19 cellular contexts compared by ENCODE assay signal in genomic region chr1:118841521-118841920, GRCh38.
DNase-seq lines count a peak whose midpoint lies in the region; ATAC-seq and TF ChIP-seq lines count a peak whose summit lies in the region.
"Had no signal": no experiment of that assay in that cellular context is flagged by ENCODE, and none has a peak within 500 bp of the region (broad histone marks: within the 10 kb centered on the region; RNA-seq: fewer than 3 reads in every experiment).

No MANE protein-coding gene starts in this region.

- H3K4me3 ChIP-seq in Karpas-422 (ENCODE audit: low read length): no peak overlapping the region
- H3K4me3 ChIP-seq in mucosa of descending colon: no peak overlapping the region
- H3K4me3 ChIP-seq: K562, SK-N-MC had no signal

- intact Hi-C loops in mucosa of descending colon (cut with DNase I, micrococcal nuclease): no loop called here

- H2AFZ ChIP-seq in Karpas-422 (ENCODE audit: low read length): no peak overlapping the region

- no peaks in the 10 kb centered on the region; the same call in 1 of the 2 replicates for H3K9me2 ChIP-seq in Karpas-422 (replicated peaks; ENCODE audit: insufficient read depth, low read length)

- peak; percentile 5 for DNase-seq in CD1c-positive myeloid dendritic cell (ENCODE audit: extremely low spot score)
- peak; percentile 41 for DNase-seq in Karpas-422
- peak; percentile 69 for DNase-seq in NOMO-1 treated with DMSO at 0.1 percent for 48 hours (lab: John Stamatoyannopoulos, UW; ENCODE audit: unreplicated experiment)
- DNase-seq in mucosa of descending colon: peak in 1 of 3 donors; percentile 2
- no peak for DNase-seq in COR-L47 (lab: John Stamatoyannopoulos, UW)
- DNase-seq in activated CD4-positive, CD25-positive, alpha-beta regulatory T cell treated with anti-CD3 and anti-CD28 coated beads, Interleukin-2, amount 50 U/mL, for 72 hours: no peak
- DNase-seq in retina: no peak
- DNase-seq: BE2C; CD8-positive, alpha-beta memory T cell; HFFc6; NCI-H1417; NCI-H510A; NK-92 treated with Interleukin-12 subunit alpha and Interleukin-12 subunit beta, amount 100 ng/mL, for 24 hours; T-helper 17 cell had no signal

- ATAC-seq in mucosa of descending colon: peak; percentile 14
- ATAC-seq: K562, Panc1, Right ventricle myocardium inferior, T-helper 17 cell had no signal

- H4K20me1 ChIP-seq in Karpas-422 (ENCODE audit: insufficient read depth, low read depth, low read length): no peaks in the 10 kb centered on the region

- H3K27me3 ChIP-seq in Karpas-422 (ENCODE audit: low read length): no peaks in the 10 kb centered on the region
- H3K27me3 ChIP-seq: BE2C had no signal

- no peaks in the 10 kb centered on the region for H3K4me1 ChIP-seq in Karpas-422 (ENCODE audit: low read length)
- H3K4me1 ChIP-seq in mucosa of descending colon (ENCODE audit: low read depth): no peaks in the 10 kb centered on the region
- H3K4me1 ChIP-seq: BE2C had no signal

- H3K9me3 ChIP-seq in Karpas-422 (ENCODE audit: low read length) (no peaks in the 10 kb centered on the region), mucosa of descending colon (no peaks in the 10 kb centered on the region)
- H3K9me3 ChIP-seq: BE2C had no signal

- H3K9ac ChIP-seq in Karpas-422 (ENCODE audit: low read length): no peak overlapping the region

- no peak overlapping the region for H3K27ac ChIP-seq in Karpas-422 (ENCODE audit: low read length)
- H3K27ac ChIP-seq: HL-60, SK-N-MC had no signal

- no peak overlapping the region for H3K4me2 ChIP-seq in Karpas-422 (ENCODE audit: low read depth, low read length, poor library complexity, severe bottlenecking)

- TF ChIP-seq CTCF in mucosa of descending colon (IDR thresholded peaks at IDR 0.05): no peak

- H3K79me2 ChIP-seq in Karpas-422 (ENCODE audit: low read length): no peaks in the 10 kb centered on the region

- H3K36me3 ChIP-seq in Karpas-422 (ENCODE audit: insufficient read depth, low read length) (no peaks in the 10 kb centered on the region), mucosa of descending colon (ENCODE audit: low read depth) (no peaks in the 10 kb centered on the region)
- H3K36me3 ChIP-seq: BE2C had no signal

Comparison
In these comparisons a context has a peak if more than half of its experiments do, and no peak if none do; other contexts are left out.
1. DNase-seq: peak in CD1c-positive myeloid dendritic cell (single experiment), Karpas-422 (single experiment) and NOMO-1 treated with DMSO at 0.1 percent for 48 hours (single experiment); none in COR-L47 (single experiment), activated CD4-positive, CD25-positive, alpha-beta regulatory T cell treated with anti-CD3 and anti-CD28 coated beads, Interleukin-2, amount 50 U/mL, for 72 hours (single experiment) and retina (single experiment).